ENCODE assay signal across 20 cellular contexts in the genomic region with DNA sequence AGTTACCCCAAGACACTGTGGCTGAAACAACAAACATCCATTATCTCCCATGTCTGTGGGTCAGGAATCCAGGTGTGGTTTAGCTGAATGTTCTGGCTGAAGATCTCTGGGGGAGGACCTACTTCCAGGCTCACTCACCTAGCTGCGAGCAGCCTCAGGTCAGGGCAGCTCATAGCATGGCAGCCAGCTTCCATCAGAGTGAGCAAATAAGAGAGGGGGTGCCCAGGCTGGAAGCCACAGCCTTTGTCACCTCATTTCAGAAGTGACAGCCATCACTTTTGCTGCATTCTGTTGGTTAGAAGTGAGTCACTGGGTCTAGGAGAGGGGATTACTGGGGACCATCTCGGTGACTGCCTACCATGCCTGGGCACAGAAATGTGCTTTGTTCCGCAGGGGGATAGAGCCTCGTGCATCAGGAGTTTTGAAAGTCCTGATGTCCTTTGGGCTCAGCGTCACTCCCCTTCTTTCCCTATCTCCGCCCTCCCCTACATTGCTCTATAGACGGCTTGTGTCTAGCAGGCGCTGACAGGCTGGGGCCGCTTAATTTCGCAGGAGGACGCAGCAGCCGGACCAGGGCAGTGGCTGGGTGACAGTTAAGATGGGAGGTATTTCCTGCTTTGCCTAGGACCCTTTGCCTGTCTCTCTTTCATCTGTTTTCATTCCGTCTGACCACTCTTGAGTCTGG. TPM values are rescaled to one million over a fixed set of nuclear protein-coding genes. Genes with fewer than 3 reads are reported as not detected.
A peak's percentile ranks its signal among the peaks of the same experiment; 100 is the strongest.
DNase-seq lines count a peak whose midpoint lies in the region; ATAC-seq and TF ChIP-seq lines count a peak whose summit lies in the region.
"Had no signal": no experiment of that assay in that cellular context is flagged by ENCODE, and none has a peak within 500 bp of the region (broad histone marks: within the 10 kb centered on the region; RNA-seq: fewer than 3 reads in every experiment).

No MANE protein-coding gene starts in this region.

- TF ChIP-seq CTCF in epithelial cell of esophagus (IDR thresholded peaks at IDR 0.05; ENCODE audit: insufficient read depth, low read depth, low read length, missing control alignments) (no peak), neural progenitor cell (IDR thresholded peaks at IDR 0.05) (no peak)

- H3K27ac Mint-ChIP-seq in activated CD4-positive, alpha-beta T cell treated with anti-CD3 and anti-CD28 coated beads for 36 hours = no peak overlapping the region
- H3K27ac Mint-ChIP-seq in neural progenitor cell = peak overlapping the region; percentile 86
- H3K27ac Mint-ChIP-seq: CD4-positive, alpha-beta T cell had no signal

- peak overlapping the region; percentile 68 for H2AFZ ChIP-seq in neural progenitor cell (replicated peaks)
- H2AFZ ChIP-seq: PC-9 had no signal

- intact Hi-C loops in activated CD4-positive, alpha-beta T cell treated with anti-CD3 and anti-CD28 coated beads for 36 hours (cut with DNase I, micrococcal nuclease) = no loop called here

- H3K4me3 Mint-ChIP-seq in activated CD4-positive, alpha-beta T cell treated with anti-CD3 and anti-CD28 coated beads for 36 hours = no peak overlapping the region
- no peak overlapping the region for H3K4me3 Mint-ChIP-seq in neural progenitor cell
- H3K4me3 Mint-ChIP-seq: CD4-positive, alpha-beta T cell; IgD-negative memory B cell had no signal

- H3K4me2 ChIP-seq in neural progenitor cell = peak overlapping the region; percentile 47
- H3K4me2 ChIP-seq: PC-9 had no signal

- H3K9ac ChIP-seq in neural progenitor cell = no peak overlapping the region

- no peaks in the 10 kb centered on the region for H3K4me1 Mint-ChIP-seq in activated CD4-positive, alpha-beta T cell treated with anti-CD3 and anti-CD28 coated beads for 36 hours
- H3K4me1 Mint-ChIP-seq in neural progenitor cell = peaks cover 22% of the 10 kb centered on the region

- CTCF ChIA-PET in activated CD4-positive, alpha-beta T cell treated with anti-CD3 and anti-CD28 coated beads for 36 hours (lab: Charles Lee) = no interaction called here

- DNase-seq in activated CD4-positive, alpha-beta T cell treated with anti-CD3 and anti-CD28 coated beads for 36 hours = no peak
- DNase-seq in activated CD4-positive, alpha-beta T cell treated with anti-CD3 and anti-CD28 coated beads, Interleukin-2, amount 50 U/mL, for 48 hours = no peak
- peak; percentile 44 for DNase-seq in NCI-H226
- peak; percentile 28 for DNase-seq in epithelial cell of esophagus (ENCODE audit: low read depth)
- DNase-seq in neural progenitor cell (ENCODE audit: low spot score) = peak; percentile 61
- no peak for DNase-seq in AG08395 (ENCODE audit: low spot score)
- DNase-seq in HuH-7 (ENCODE audit: low spot score) = no peak
- DNase-seq in mesenteric fat pad (ENCODE audit: low spot score) = no peak
- DNase-seq: BE2C; CD4-positive, alpha-beta T cell; DMS53; MV-4-11; NCI-H1436; NCI-H2029; NCI-H2171 treated with DMSO at 0.1 percent for 48 hours; NCI-H510A treated with DMSO at 0.1 percent for 48 hours; NCI-H82; PC-9 had no signal

- no peaks in the 10 kb centered on the region for H3K27me3 ChIP-seq in neural progenitor cell
- H3K27me3 ChIP-seq: BE2C had no signal

- no peaks in the 10 kb centered on the region for H3K79me2 ChIP-seq in neural progenitor cell (ENCODE audit: low read depth)

- H3K4me3 ChIP-seq in epithelial cell of esophagus (ENCODE audit: low read length) = no peak overlapping the region
- H3K4me3 ChIP-seq in neural progenitor cell = no peak overlapping the region
- H3K4me3 ChIP-seq: PC-9 had no signal

- peaks cover 24% of the 10 kb centered on the region for H3K4me1 ChIP-seq in neural progenitor cell
- H3K4me1 ChIP-seq: BE2C had no signal

- no peaks in the 10 kb centered on the region for H3K9me3 Mint-ChIP-seq in activated CD4-positive, alpha-beta T cell treated with anti-CD3 and anti-CD28 coated beads for 36 hours (ENCODE audit: low read depth)
- H3K9me3 Mint-ChIP-seq in neural progenitor cell = no peaks in the 10 kb centered on the region
- H3K9me3 Mint-ChIP-seq: CD4-positive, alpha-beta T cell; IgD-negative memory B cell had no signal

- peaks cover 2% of the 10 kb centered on the region for H3K27me3 Mint-ChIP-seq in activated CD4-positive, alpha-beta T cell treated with anti-CD3 and anti-CD28 coated beads for 36 hours
- peaks cover 2% of the 10 kb centered on the region for H3K27me3 Mint-ChIP-seq in neural progenitor cell (ENCODE audit: insufficient read depth, low read depth)

- peaks cover 6% of the 10 kb centered on the region for H3F3A ChIP-seq in neural progenitor cell (ENCODE audit: low read depth)

- POLR2A ChIA-PET in activated CD4-positive, alpha-beta T cell treated with anti-CD3 and anti-CD28 coated beads for 36 hours (lab: Charles Lee) = no interaction called here

- ATAC-seq in activated CD4-positive, alpha-beta T cell treated with anti-CD3 and anti-CD28 coated beads for 36 hours = peak; percentile 57

- H3K36me3 Mint-ChIP-seq in activated CD4-positive, alpha-beta T cell treated with anti-CD3 and anti-CD28 coated beads for 36 hours (ENCODE audit: low read depth) = no peaks in the 10 kb centered on the region
- H3K36me3 Mint-ChIP-seq in neural progenitor cell = no peaks in the 10 kb centered on the region
- H3K36me3 Mint-ChIP-seq: IgD-negative memory B cell had no signal

- no peak overlapping the region for H3K27ac ChIP-seq in neural progenitor cell
- H3K27ac ChIP-seq: 22Rv1, PC-9 had no signal

- H4K20me1 ChIP-seq in neural progenitor cell (ENCODE audit: low read depth) = no peaks in the 10 kb centered on the region

- no peaks in the 10 kb centered on the region for H3K9me3 ChIP-seq in neural progenitor cell (ENCODE audit: low read depth)
- H3K9me3 ChIP-seq: BE2C had no signal

- no peaks in the 10 kb centered on the region for H3K36me3 ChIP-seq in neural progenitor cell
- H3K36me3 ChIP-seq: BE2C had no signal

RNA-seq across cellular contexts. Expression of a gene that starts 25.4 kb away (rescaled TPM):
- not detected for total RNA-seq in activated CD4-positive, alpha-beta T cell treated with anti-CD3 and anti-CD28 coated beads for 36 hours
- total RNA-seq in neural progenitor cell (ENCODE audit: low replicate concordance) = 0.04 and 0.12 TPM in 2 replicates
- total RNA-seq in mesenteric fat pad = not detected
- total RNA-seq: CD4-positive, alpha-beta T cell had no signal

RNA-seq across cellular contexts. Expression of a gene that starts 38.1 kb away (rescaled TPM):
- 10 to 100 TPM in 1 of 2 experiments, 1 to 10 TPM in 1; 7.6 to 10.9 TPM for total RNA-seq in activated CD4-positive, alpha-beta T cell treated with anti-CD3 and anti-CD28 coated beads for 36 hours
- total RNA-seq in neural progenitor cell (ENCODE audit: low replicate concordance) = 10.1 and 17.7 TPM in 2 replicates
- total RNA-seq in mesenteric fat pad = 8.1 TPM

Comparison
In these comparisons a context has a peak if more than half of its experiments do, and no peak if none do; other contexts are left out.
1. DNase-seq: peak in NCI-H226 (single experiment), epithelial cell of esophagus (single experiment) and neural progenitor cell (single experiment); none in activated CD4-positive, alpha-beta T cell treated with anti-CD3 and anti-CD28 coated beads for 36 hours (single experiment), activated CD4-positive, alpha-beta T cell treated with anti-CD3 and anti-CD28 coated beads, Interleukin-2, amount 50 U/mL, for 48 hours (0 of 2), AG08395 (single experiment), HuH-7 (single experiment) and mesenteric fat pad (single experiment).